Comparison of ENCODE assay signal across 17 cellular contexts in the genomic region with DNA sequence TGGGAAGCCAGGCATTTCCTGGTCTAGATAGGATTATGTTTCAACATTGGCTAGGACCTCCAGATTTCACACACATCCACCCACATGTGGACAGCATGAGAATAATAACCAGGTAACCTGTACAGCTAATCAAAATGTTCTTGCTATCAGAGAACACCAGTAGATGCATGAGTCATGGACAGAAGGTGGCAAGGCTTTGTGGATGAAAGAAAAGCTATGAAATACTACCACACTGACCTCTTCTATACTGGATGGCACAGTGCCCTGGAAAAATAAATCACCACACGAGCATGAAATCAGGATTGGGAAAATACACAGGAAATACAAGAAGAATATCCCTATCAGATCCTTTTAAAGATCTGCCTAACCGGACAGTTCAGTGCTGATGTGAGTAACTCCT.
A peak's percentile ranks its signal among the peaks of the same experiment; 100 is the strongest.
DNase-seq lines count a peak whose midpoint lies in the region; ATAC-seq and TF ChIP-seq lines count a peak whose summit lies in the region.
"Had no signal": no experiment of that assay in that cellular context is flagged by ENCODE, and none has a peak within 500 bp of the region (broad histone marks: within the 10 kb centered on the region; RNA-seq: fewer than 3 reads in every experiment).

No MANE protein-coding gene starts in this region.

- H2AFZ ChIP-seq in trophoblast cell (ENCODE audit: insufficient read depth, low read length, poor library complexity) = no peak overlapping the region

- H3K23ac ChIP-seq in trophoblast cell (ENCODE audit: low read length) = no peak overlapping the region

- no peak overlapping the region for H2BK5ac ChIP-seq in trophoblast cell (ENCODE audit: low read depth, low read length, poor library complexity)

- H3K4me2 ChIP-seq in trophoblast cell (ENCODE audit: low read length) = peak overlapping the region; percentile 1

- WGBS in trophoblast cell (ENCODE audit: extremely low coverage, insufficient coverage, insufficient read length) = no CpG with 5 or more reads among the region's 2 CpGs

- H2BK120ac ChIP-seq in trophoblast cell (ENCODE audit: insufficient read depth, low read length, poor library complexity) = peak overlapping the region; percentile 11

- H3K14ac ChIP-seq in trophoblast cell (ENCODE audit: low read length) = peak overlapping the region; percentile 34

- ATAC-seq in SK-N-SH treated with all-trans-retinoic acid at 6 μM for 48 hours (peak; percentile 54; the same call in 2 of the 3 replicates), GM21360 (IDR thresholded peaks at IDR 0.05; ENCODE audit: unreplicated experiment) (no peak)
- no peak for ATAC-seq in naive thymus-derived CD8-positive, alpha-beta T cell

- H4K8ac ChIP-seq in trophoblast cell (ENCODE audit: low read depth, low read length) = no peak overlapping the region

- no peaks in the 10 kb centered on the region for H3K9me3 Mint-ChIP-seq in naive thymus-derived CD8-positive, alpha-beta T cell

- H3K4me1 ChIP-seq in trophoblast cell (ENCODE audit: control insufficient read depth in 1 of 2, insufficient read depth in 2 of 2, low read length in 2 of 2) (peaks cover 2 to 16% of the 10 kb centered on the region in 2 experiments), ascending aorta (peaks cover 0 to 5% of the 10 kb centered on the region in 2 donors)
- H3K4me1 ChIP-seq: BE2C had no signal

- H3K9me3 ChIP-seq in trophoblast cell (ENCODE audit: insufficient read depth, low read depth, low read length) (no peaks in the 10 kb centered on the region), ascending aorta (no peaks in the 10 kb centered on the region)
- H3K9me3 ChIP-seq: BE2C, thoracic aorta had no signal

- no peak overlapping the region for H3K27ac Mint-ChIP-seq in naive thymus-derived CD8-positive, alpha-beta T cell

- H3K18ac ChIP-seq in trophoblast cell (ENCODE audit: low read length) = no peak overlapping the region

- H3K36me3 Mint-ChIP-seq in naive thymus-derived CD8-positive, alpha-beta T cell = no peaks in the 10 kb centered on the region

- intact Hi-C loops in ascending aorta (cut with DNase I) = no loop called here

- H3K79me2 ChIP-seq in trophoblast cell (ENCODE audit: control insufficient read depth, insufficient read depth, low read length, poor library complexity) = no peaks in the 10 kb centered on the region

- H3K27me3 ChIP-seq in trophoblast cell (ENCODE audit: insufficient read depth, low read length) (no peaks in the 10 kb centered on the region), ascending aorta (no peaks in the 10 kb centered on the region)
- H3K27me3 ChIP-seq: BE2C had no signal

- no peak overlapping the region for H3K4me3 ChIP-seq in fibroblast of pulmonary artery (replicated peaks; ENCODE audit: low read depth, low read length)
- no peak overlapping the region for H3K4me3 ChIP-seq in trophoblast cell (ENCODE audit: low read depth, low read length)
- no peak overlapping the region for H3K4me3 ChIP-seq in ascending aorta
- H3K4me3 ChIP-seq: thoracic aorta had no signal

- H2BK12ac ChIP-seq in trophoblast cell (ENCODE audit: low read length) = no peak overlapping the region

- POLR2A ChIA-PET in naive thymus-derived CD8-positive, alpha-beta T cell (lab: Charles Lee) = no interaction called here

- H4K91ac ChIP-seq in trophoblast cell (ENCODE audit: low read depth, low read length) = peak overlapping the region; percentile 55

- TF ChIP-seq CTCF in fibroblast of pulmonary artery (IDR thresholded peaks at IDR 0.05; ENCODE audit: low read length, missing control alignments) (no peak), ascending aorta (IDR thresholded peaks at IDR 0.05) (no peak)

- no peak overlapping the region for H3K4me3 Mint-ChIP-seq in naive thymus-derived CD8-positive, alpha-beta T cell

- H3K4ac ChIP-seq in trophoblast cell (ENCODE audit: low read depth, low read length) = no peak overlapping the region

- no peaks in the 10 kb centered on the region for H3K27me3 Mint-ChIP-seq in naive thymus-derived CD8-positive, alpha-beta T cell

- H3K79me1 ChIP-seq in trophoblast cell (ENCODE audit: low read length) = peaks cover 12% of the 10 kb centered on the region

- H3K27ac ChIP-seq in trophoblast cell (ENCODE audit: low read depth, low read length) (peak overlapping the region; percentile 78), ascending aorta (no peak overlapping the region)
- H3K27ac ChIP-seq: thoracic aorta had no signal

- no peak overlapping the region for H2AK5ac ChIP-seq in trophoblast cell (ENCODE audit: low read length)

- H3K36me3 ChIP-seq in trophoblast cell (ENCODE audit: control insufficient read depth in 1 of 2, insufficient read depth in 2 of 2, low read length in 2 of 2) = no peaks in the 10 kb centered on the region
- no peaks in the 10 kb centered on the region for H3K36me3 ChIP-seq in ascending aorta
- H3K36me3 ChIP-seq: BE2C, thoracic aorta had no signal

- DNase-seq in M059J (ENCODE audit: low read depth) (peak; percentile 77), fibroblast of pulmonary artery (ENCODE audit: low read depth) (peak; percentile 45), trophoblast cell (no peak), ascending aorta (ENCODE audit: low spot score in 2 of 2) (no peak)
- DNase-seq in naive thymus-derived CD8-positive, alpha-beta T cell = no peak
- DNase-seq: aorta; BE2C; cortex of kidney; KG1; mesendoderm; NCI-H1417 treated with DMSO at 0.1 percent for 48 hours; NCI-H446 treated with DMSO at 0.1 percent for 48 hours; OCI-M1; stimulated activated CD4-positive, alpha-beta T cell treated with anti-CD3 and anti-CD28 coated beads, Interleukin-4, amount 100 ng/mL, for 1 hour had no signal

- H3K9ac ChIP-seq in trophoblast cell (ENCODE audit: low read length) = no peak overlapping the region

- no peak overlapping the region for H4K12ac ChIP-seq in trophoblast cell (ENCODE audit: low read depth, low read length)

- H3K4me1 Mint-ChIP-seq in naive thymus-derived CD8-positive, alpha-beta T cell = peaks cover 11 to 44% (median 27%) of the 10 kb centered on the region in 4 donors

TF ChIP-seq in SK-N-SH treated with all-trans-retinoic acid at 6 μM for 48 hours, 23 proteins besides CTCF, POLR2A, EP300 and RAD21:
- 0 out of 2 replicates have a peak, but pooled peaks have one; percentile 16 for TF ChIP-seq ISL1 (CRISPR knock-in tag; IDR thresholded peaks at IDR 0.05)
- no peak for TF ChIP-seq ZNF565 (CRISPR knock-in tag; conservative IDR thresholded peaks at IDR 0.05; ENCODE audit: low read depth)

Comparison
In these comparisons a context has a peak if more than half of its experiments do, and no peak if none do; other contexts are left out.
1. DNase-seq: peak in M059J (single experiment) and fibroblast of pulmonary artery (single experiment); none in trophoblast cell (0 of 2), naive thymus-derived CD8-positive, alpha-beta T cell (0 of 10) and ascending aorta (0 of 2).